7 cellular contexts compared by ENCODE assay signal in genomic region chr22:19889951-19890350, GRCh38. TPM values are rescaled to one million over a fixed set of nuclear protein-coding genes. Genes with fewer than 3 reads are reported as not detected.
DNase-seq lines count a peak whose midpoint lies in the region; ATAC-seq and TF ChIP-seq lines count a peak whose summit lies in the region.

No MANE protein-coding gene starts in this region.

- H3K4me1 ChIP-seq in spleen = peaks cover 27 to 87% (median 52%) of the 10 kb centered on the region in 6 donors

- no peaks in the 10 kb centered on the region for H3K36me3 ChIP-seq in H7 (replicated peaks; ENCODE audit: control insufficient read depth, insufficient read depth, low read length)
- H3K36me3 ChIP-seq in spleen = peaks cover 0 to 48% (median 4%) of the 10 kb centered on the region in 6 donors

- peak overlapping the region in 1 of 8 donors; percentile 84 for H3K27ac ChIP-seq in spleen

- H3K4me3 Mint-ChIP-seq in activated naive CD8-positive, alpha-beta T cell treated with anti-CD3 and anti-CD28 coated beads for 36 hours = no peak overlapping the region

- H3K27me3 Mint-ChIP-seq in activated naive CD8-positive, alpha-beta T cell treated with anti-CD3 and anti-CD28 coated beads for 36 hours = no peaks in the 10 kb centered on the region

- 86 to 92% (median 91%) methylated on average over 9 of the region's 9 CpGs for WGBS in spleen, 5 donors

- peak; percentile 49 for DNase-seq in H7
- DNase-seq in T follicular helper cell (ENCODE audit: low read depth) = peak; percentile 29
- peak; percentile 52 for DNase-seq in activated naive CD8-positive, alpha-beta T cell treated with anti-CD3 and anti-CD28 coated beads for 36 hours
- DNase-seq in spleen = peak; percentile 77
- DNase-seq in effector CD8-positive, alpha-beta T cell (lab: John Stamatoyannopoulos, UW) = no peak
- no peak for DNase-seq in inferior parietal cortex (ENCODE audit: extremely low spot score)

- H3K9me3 ChIP-seq in spleen = no peaks in the 10 kb centered on the region

- H3K4me1 Mint-ChIP-seq in activated naive CD8-positive, alpha-beta T cell treated with anti-CD3 and anti-CD28 coated beads for 36 hours = peaks cover 74% of the 10 kb centered on the region

- peaks cover 7% of the 10 kb centered on the region for H3K36me3 Mint-ChIP-seq in activated naive CD8-positive, alpha-beta T cell treated with anti-CD3 and anti-CD28 coated beads for 36 hours

- ATAC-seq in activated CD4-positive, CD25-positive, alpha-beta regulatory T cell treated with anti-CD3 and anti-CD28 coated beads, Interleukin-2, amount 50 U/mL, for 24 hours = no peak

- peak overlapping the region; percentile 79 for H3K27ac Mint-ChIP-seq in activated naive CD8-positive, alpha-beta T cell treated with anti-CD3 and anti-CD28 coated beads for 36 hours

- no peaks in the 10 kb centered on the region for H3K9me3 Mint-ChIP-seq in activated naive CD8-positive, alpha-beta T cell treated with anti-CD3 and anti-CD28 coated beads for 36 hours

- H3K4me3 ChIP-seq in H7 (ENCODE audit: insufficient read depth, low read depth, low read length) = no peak overlapping the region
- H3K4me3 ChIP-seq in spleen = no peak overlapping the region

- no peak for TF ChIP-seq CTCF in spleen (IDR thresholded peaks at IDR 0.05 in 8 of 11, conservative IDR thresholded peaks at IDR 0.05 in 3 of 11)

- intact Hi-C loops in spleen (cut with DNase I; ENCODE audit: low total_unique reads) = no loop called here

- no peak for TF ChIP-seq POLR2A in spleen (IDR thresholded peaks at IDR 0.05)

- H3K27me3 ChIP-seq in H7 (ENCODE audit: control insufficient read depth, insufficient read depth, low read length) (no peaks in the 10 kb centered on the region), spleen (replicated peaks in 1 of 7) (no peaks in the 10 kb centered on the region)

RNA-seq across cellular contexts. Expression of gene GNB1L, which starts 35.3 kb away (rescaled TPM):
- 31.4 and 38.2 TPM in 2 replicates for total RNA-seq in H7 (2014; rRNA removed; shearing (Covaris generic))
- 10 to 100 TPM; 14.5 TPM for total RNA-seq in activated naive CD8-positive, alpha-beta T cell treated with anti-CD3 and anti-CD28 coated beads for 36 hours
- 1 to 10 TPM; 5.7 to 8.1 (median 7.9) TPM for total RNA-seq in spleen
- 10 to 100 TPM in 2 of 3 donors, 1 to 10 TPM in 1; 7.7 to 10.4 (median 10.1) TPM for polyA plus RNA-seq in spleen

RNA-seq across cellular contexts. Expression of gene RTL10, which starts 35.3 kb away (rescaled TPM):
- 12.3 and 12.7 TPM in 2 replicates for total RNA-seq in H7 (2014; rRNA removed; shearing (Covaris generic))
- total RNA-seq in activated naive CD8-positive, alpha-beta T cell treated with anti-CD3 and anti-CD28 coated beads for 36 hours = 10 to 100 TPM; 18.7 to 23.1 TPM
- total RNA-seq in spleen = 10 to 100 TPM; 17.0 to 22.9 (median 18.8) TPM
- 10 to 100 TPM in 2 of 3 donors, 1 to 10 TPM in 1; 8.3 to 13.4 (median 10.8) TPM for polyA plus RNA-seq in spleen

RNA-seq across cellular contexts. Expression of gene COMT, which starts 51.6 kb away (rescaled TPM):
- 1.4 and 1.7 TPM in 2 replicates for total RNA-seq in H7 (2014; rRNA removed; shearing (Covaris generic))
- total RNA-seq in activated naive CD8-positive, alpha-beta T cell treated with anti-CD3 and anti-CD28 coated beads for 36 hours = 10 to 100 TPM; 76.1 to 79.6 TPM
- total RNA-seq in spleen = 100 to 1,000 TPM in 5 of 7 donors, 10 to 100 TPM in 2; 86.4 to 216 (median 116) TPM
- polyA plus RNA-seq in spleen = 10 to 100 TPM; 63.5 to 98.0 (median 86.1) TPM

RNA-seq across cellular contexts. Expression of gene TXNRD2, which starts 51.7 kb away (rescaled TPM):
- total RNA-seq in H7 (2014; rRNA removed; shearing (Covaris generic)) = 3.3 and 5.0 TPM in 2 replicates
- 10 to 100 TPM; 20.3 to 20.9 TPM for total RNA-seq in activated naive CD8-positive, alpha-beta T cell treated with anti-CD3 and anti-CD28 coated beads for 36 hours
- total RNA-seq in spleen = 10 to 100 TPM; 21.6 to 44.8 (median 34.9) TPM
- 10 to 100 TPM; 23.3 to 45.9 (median 45.0) TPM for polyA plus RNA-seq in spleen

Comparison
In these comparisons a context has a peak if more than half of its experiments do, and no peak if none do; other contexts are left out.
1. DNase-seq: peak in H7 (single experiment), T follicular helper cell (single experiment), activated naive CD8-positive, alpha-beta T cell treated with anti-CD3 and anti-CD28 coated beads for 36 hours (single experiment) and spleen (single experiment); none in effector CD8-positive, alpha-beta T cell (single experiment) and inferior parietal cortex (single experiment).
2. RNA of gene COMT, which starts 51.6 kb away (total RNA-seq): 86.4 to 216 TPM in spleen and 76.1 to 79.6 TPM in activated naive CD8-positive, alpha-beta T cell treated with anti-CD3 and anti-CD28 coated beads for 36 hours; 1.4 to 1.7 TPM in H7; every median in the first group is over 10 times any median in the second.